In genomic region chr1:150235852-150236613, GRCh38 we compare ENCODE assay signal across 8 cellular contexts. TPM values are rescaled to one million over a fixed set of nuclear protein-coding genes. Genes with fewer than 3 reads are reported as not detected.
DNase-seq lines count a peak whose midpoint lies in the region; ATAC-seq lines count a peak whose summit lies in the region.

ANP32E (minus strand) TSS chr1:150236112; CDS start chr1:150235786, 326 bp downstream.

- in situ Hi-C loops in Caki2 (cut with HindIII; ENCODE audit: low pct_unique_long_range_greater_than_20kb, low sequenced_read_pairs): no loop called here

- no peak within 1 kb of the TSS for H3K27ac Mint-ChIP-seq in activated CD8-positive, alpha-beta memory T cell treated with anti-CD3 and anti-CD28 coated beads, Interleukin-2, amount 10 ng/mL, durations not matched to agents 7 days and 5 days

- H3K27ac ChIP-seq in HUES48 (ENCODE audit: low read depth, low read length): peak within 1 kb of the TSS; percentile 97
- H3K27ac ChIP-seq in mesenchymal stem cell (ENCODE audit: low read length, poor library complexity, severe bottlenecking): peak within 1 kb of the TSS; percentile 88

- H3K14ac ChIP-seq in mesenchymal stem cell (ENCODE audit: low read length in 2 of 2): peak within 1 kb of the TSS; percentile 71 to 80

- peak within 1 kb of the TSS; percentile 42 for H2BK120ac ChIP-seq in mesenchymal stem cell (ENCODE audit: low read depth, low read length)

- peak within 1 kb of the TSS in 1 of 2 experiments; percentile 72 for H2BK12ac ChIP-seq in mesenchymal stem cell (ENCODE audit: low read length in 2 of 2)

- H3K4me1 Mint-ChIP-seq in activated CD8-positive, alpha-beta memory T cell treated with anti-CD3 and anti-CD28 coated beads, Interleukin-2, amount 10 ng/mL, durations not matched to agents 7 days and 5 days: peaks cover 21% of the 10 kb centered on the region

- H3K9me3 Mint-ChIP-seq in activated CD8-positive, alpha-beta memory T cell treated with anti-CD3 and anti-CD28 coated beads, Interleukin-2, amount 10 ng/mL, durations not matched to agents 7 days and 5 days (ENCODE audit: low read depth): no peaks in the 10 kb centered on the region

- H3K27me3 Mint-ChIP-seq in activated CD8-positive, alpha-beta memory T cell treated with anti-CD3 and anti-CD28 coated beads, Interleukin-2, amount 10 ng/mL, durations not matched to agents 7 days and 5 days: no peaks in the 10 kb centered on the region

- peak within 1 kb of the TSS; percentile 52 for H2BK15ac ChIP-seq in mesenchymal stem cell (ENCODE audit: low read depth, poor library complexity, severe bottlenecking)

- peaks cover 8% of the 10 kb centered on the region for H3K36me3 ChIP-seq in HUES48 (ENCODE audit: control insufficient read depth, insufficient read depth, low read length)
- H3K36me3 ChIP-seq in NT2/D1 (ENCODE audit: insufficient read depth, insufficient read length, low read length): peaks cover 8% of the 10 kb centered on the region
- H3K36me3 ChIP-seq in endocrine pancreas (ENCODE audit: control insufficient read depth, insufficient read depth, low read length): no peaks in the 10 kb centered on the region
- no peaks in the 10 kb centered on the region for H3K36me3 ChIP-seq in mesenchymal stem cell (ENCODE audit: control insufficient read depth in 1 of 2, insufficient read depth in 2 of 2, low read depth in 1 of 2, low read length in 2 of 2)

- CTCF ChIA-PET in activated CD8-positive, alpha-beta memory T cell treated with anti-CD3 and anti-CD28 coated beads, Interleukin-2, amount 10 ng/mL, durations not matched to agents 7 days and 5 days (lab: Charles Lee): interaction anchor here (1.1 to 1.5 kb wide), 3 partner anchors 16 to 34 kb away, joined by 4 to 5 read pairs (median 5); no protein-coding TSS in a partner anchor

- H3K27me3 ChIP-seq in HUES48 (ENCODE audit: control insufficient read depth, insufficient read depth, low read length): no peaks in the 10 kb centered on the region
- no peaks in the 10 kb centered on the region for H3K27me3 ChIP-seq in NT2/D1 (ENCODE audit: insufficient read depth, insufficient read length)
- no peaks in the 10 kb centered on the region for H3K27me3 ChIP-seq in endocrine pancreas (ENCODE audit: control insufficient read depth, insufficient read depth, low read length)
- H3K27me3 ChIP-seq in mesenchymal stem cell (ENCODE audit: control insufficient read depth in 1 of 2, insufficient read depth in 1 of 2, low read length in 2 of 2): no peaks in the 10 kb centered on the region

- H3K79me1 ChIP-seq in mesenchymal stem cell (replicated peaks; ENCODE audit: low read length, poor library complexity, severe bottlenecking): peaks cover 1% of the 10 kb centered on the region

- H3K4me1 ChIP-seq in HUES48 (ENCODE audit: control insufficient read depth, insufficient read depth, low read length) (peaks cover 20% of the 10 kb centered on the region), NT2/D1 (ENCODE audit: insufficient read depth, insufficient read length) (peaks cover 2% of the 10 kb centered on the region), endocrine pancreas (ENCODE audit: control insufficient read depth, insufficient read depth, low read length) (no peaks in the 10 kb centered on the region), mesenchymal stem cell (ENCODE audit: control insufficient read depth, insufficient read depth, low read depth, low read length) (peaks cover 4% of the 10 kb centered on the region)

- peak within 1 kb of the TSS; percentile 83 for H4K91ac ChIP-seq in mesenchymal stem cell (ENCODE audit: low read length)

- H3K9ac ChIP-seq in HUES48 (ENCODE audit: low read depth, low read length) (peak within 1 kb of the TSS; percentile 89), NT2/D1 (ENCODE audit: insufficient read length, low read depth) (peak within 1 kb of the TSS; percentile 100), endocrine pancreas (ENCODE audit: control insufficient read depth, insufficient read depth, low read length) (peak within 1 kb of the TSS; percentile 99), mesenchymal stem cell (ENCODE audit: low read length) (peak within 1 kb of the TSS; percentile 99)

- peak within 1 kb of the TSS; percentile 52 for H4K8ac ChIP-seq in mesenchymal stem cell (ENCODE audit: low read length)

- H3K36me3 Mint-ChIP-seq in activated CD8-positive, alpha-beta memory T cell treated with anti-CD3 and anti-CD28 coated beads, Interleukin-2, amount 10 ng/mL, durations not matched to agents 7 days and 5 days: peaks cover 15% of the 10 kb centered on the region

- H3K4me2 ChIP-seq in mesenchymal stem cell (ENCODE audit: low read length, poor library complexity, severe bottlenecking): peak within 1 kb of the TSS; percentile 94

- peak within 1 kb of the TSS; percentile 73 for H2AFZ ChIP-seq in mesenchymal stem cell (ENCODE audit: low read depth, low read length)

- peak within 1 kb of the TSS; percentile 89 to 98 for H3K18ac ChIP-seq in mesenchymal stem cell (ENCODE audit: low read depth in 1 of 2, low read length in 2 of 2)

- peak; percentile 71 for ATAC-seq in GM21390 (IDR thresholded peaks at IDR 0.05; ENCODE audit: unreplicated experiment)
- ATAC-seq in activated CD8-positive, alpha-beta memory T cell treated with anti-CD3 and anti-CD28 coated beads, Interleukin-2, amount 10 ng/mL, durations not matched to agents 7 days and 5 days: peak; percentile 89

- H3K4me3 Mint-ChIP-seq in activated CD8-positive, alpha-beta memory T cell treated with anti-CD3 and anti-CD28 coated beads, Interleukin-2, amount 10 ng/mL, durations not matched to agents 7 days and 5 days: no peak within 1 kb of the TSS

- peak within 1 kb of the TSS; percentile 80 for H3K4me3 ChIP-seq in HUES48 (ENCODE audit: low read depth, low read length)
- peak within 1 kb of the TSS; percentile 95 for H3K4me3 ChIP-seq in NT2/D1 (ENCODE audit: insufficient read length, low read depth)
- H3K4me3 ChIP-seq in endocrine pancreas (ENCODE audit: control insufficient read depth, insufficient read depth, low read length): peak within 1 kb of the TSS; percentile 87
- peak within 1 kb of the TSS; percentile 94 to 95 for H3K4me3 ChIP-seq in mesenchymal stem cell (ENCODE audit: insufficient read depth in 1 of 2, low read depth in 1 of 2, low read length in 2 of 2)

- H2AK5ac ChIP-seq in mesenchymal stem cell (ENCODE audit: low read length, severe bottlenecking): peak within 1 kb of the TSS; percentile 36

- peak within 1 kb of the TSS; percentile 89 for H2BK5ac ChIP-seq in mesenchymal stem cell (ENCODE audit: low read depth, low read length, poor library complexity, severe bottlenecking)

- peak within 1 kb of the TSS in 1 of 2 experiments; percentile 99 for H3K23ac ChIP-seq in mesenchymal stem cell (ENCODE audit: low read length in 2 of 2)

- no peaks in the 10 kb centered on the region for H3K9me3 ChIP-seq in HUES48 (ENCODE audit: control insufficient read depth, insufficient read depth, low read length)
- no peaks in the 10 kb centered on the region for H3K9me3 ChIP-seq in NT2/D1 (ENCODE audit: insufficient read depth, low read length)
- no peaks in the 10 kb centered on the region for H3K9me3 ChIP-seq in endocrine pancreas (ENCODE audit: control insufficient read depth, low read length)
- H3K9me3 ChIP-seq in mesenchymal stem cell (ENCODE audit: control insufficient read depth, low read length): no peaks in the 10 kb centered on the region

- DNase-seq in Caki2 (ENCODE audit: low read depth): peak; percentile 99
- DNase-seq in NT2/D1 (ENCODE audit: low read depth, low spot score): peak; percentile 100
- DNase-seq in activated CD8-positive, alpha-beta memory T cell treated with anti-CD3 and anti-CD28 coated beads, Interleukin-2, amount 10 ng/mL, durations not matched to agents 7 days and 5 days: peak; percentile 97
- DNase-seq in mesenchymal stem cell: peak; percentile 100
- peak; percentile 80 for DNase-seq in stimulated activated CD8-positive, alpha-beta memory T cell treated with anti-CD3 and anti-CD28 coated beads, Interleukin-12 subunit alpha, Interleukin-12 subunit beta, amount 100 ng/mL, for 4 hours (ENCODE audit: low read depth)

- WGBS in mesenchymal stem cell: under 1% methylated on average over 29 of the region's 33 CpGs

- peak within 1 kb of the TSS; percentile 95 to 98 for H3K4ac ChIP-seq in mesenchymal stem cell (ENCODE audit: low read depth in 1 of 2, low read length in 2 of 2)

RNA-seq across cellular contexts. Expression of gene ANP32E, which starts in this region (rescaled TPM):
- total RNA-seq in Caki2 (2014; rRNA removed; shearing (Covaris generic); ENCODE audit: low replicate concordance): 15.2 and 16.0 TPM in 2 replicates
- 100 to 1,000 TPM; 130 to 173 TPM for total RNA-seq in activated CD8-positive, alpha-beta memory T cell treated with anti-CD3 and anti-CD28 coated beads, Interleukin-2, amount 10 ng/mL, durations not matched to agents 7 days and 5 days
- 24.6 TPM for polyA plus RNA-seq in mesenchymal stem cell (2013, experiment 1 of 2)
- 28.0 TPM for polyA plus RNA-seq in mesenchymal stem cell (2013, experiment 2 of 2)

Comparison
In these comparisons a context has a peak if more than half of its experiments do, and no peak if none do; other contexts are left out.
1. Peak in every context shown above with its lines: DNase-seq, ATAC-seq, H3K4me3 ChIP-seq and H3K27ac ChIP-seq.